18 cellular contexts compared by ENCODE assay signal in genomic region chr17:79243603-79243990, GRCh38.
A peak's percentile ranks its signal among the peaks of the same experiment; 100 is the strongest.
DNase-seq lines count a peak whose midpoint lies in the region; ATAC-seq, FAIRE-seq and TF ChIP-seq lines count a peak whose summit lies in the region.
"Had no signal": no experiment of that assay in that cellular context is flagged by ENCODE, and none has a peak within 500 bp of the region (broad histone marks: within the 10 kb centered on the region; RNA-seq: fewer than 3 reads in every experiment).

No MANE protein-coding gene starts in this region.

- H3K36me3 Mint-ChIP-seq in stimulated activated naive B cell treated with anti-CD40 and anti-IgM and Interleukin-4, amounts not matched to agents 10 μg/mL and 1 μg/mL and 100 μg/mL, for 72 hours, result no peaks in the 10 kb centered on the region
- H3K36me3 Mint-ChIP-seq in CD8-positive, alpha-beta T cell, result no peaks in the 10 kb centered on the region
- H3K36me3 Mint-ChIP-seq: CD4-positive, alpha-beta memory T cell had no signal

- 100% methylated on average over 4 of the region's 4 CpGs; no CpG with 5 or more reads in 1 of the 2 experiments for WGBS in H1 (ENCODE audit: extremely low coverage in 1 of 2, insufficient coverage in 1 of 2, insufficient read length in 1 of 2, insufficient replicate concordance in 2 of 2, low coverage in 1 of 2, low lambda C conversion rate in 2 of 2, missing lambda C conversion rate in 1 of 2), 2 experiments
- WGBS in aorta, 2 donors, result 93 to 97% methylated on average over 4 of the region's 4 CpGs

- intact Hi-C loops in CD8-positive, alpha-beta T cell (cut with DNase I, micrococcal nuclease), result no loop called here
- intact Hi-C loops in aorta (cut with DNase I), result no loop called here

- CTCF ChIA-PET in H1 (lab: Charles Lee; ENCODE audit: partially characterized antibody), result no interaction called here
- CTCF ChIA-PET in CD8-positive, alpha-beta T cell (lab: Charles Lee), result no interaction called here

- H4K20me1 ChIP-seq in H1 (replicated peaks in 1 of 2; ENCODE audit: control insufficient read depth in 1 of 2, insufficient read depth in 2 of 2, low read length in 2 of 2) (no peaks in the 10 kb centered on the region), osteoblast (ENCODE audit: insufficient read depth, low read length) (no peaks in the 10 kb centered on the region)

- no peak overlapping the region for H4K91ac ChIP-seq in H1 (replicated peaks; ENCODE audit: insufficient read length, low read length)

- no peaks in the 10 kb centered on the region for H3K23me2 ChIP-seq in H1 (ENCODE audit: low read depth, low read length)

- H3K4me1 ChIP-seq in H1 (replicated peaks in 1 of 4; ENCODE audit: control insufficient read depth in 3 of 4, insufficient read depth in 4 of 4, low read length in 3 of 4) (peaks cover 0 to 6% (median 0%) of the 10 kb centered on the region in 4 experiments; a peak in 1 of 7 replicates), osteoblast (ENCODE audit: insufficient read depth, low read length) (no peaks in the 10 kb centered on the region), aorta (ENCODE audit: control insufficient read depth in 1 of 2, insufficient read depth in 2 of 2, low read length in 2 of 2) (no peaks in the 10 kb centered on the region)
- H3K4me1 ChIP-seq in effector memory CD4-positive, alpha-beta T cell (ENCODE audit: control insufficient read depth, insufficient read depth, low read length, poor library complexity, severe bottlenecking), result no peaks in the 10 kb centered on the region
- H3K4me1 ChIP-seq in CD8-positive, alpha-beta T cell (ENCODE audit: insufficient read depth, low read length), result no peaks in the 10 kb centered on the region
- H3K4me1 ChIP-seq: Caco-2 had no signal

- H3K9ac ChIP-seq in H1 (replicated peaks in 1 of 4; ENCODE audit: extremely low read depth in 1 of 4, low read depth in 3 of 4, low read length in 3 of 4), result no peak overlapping the region
- H3K9ac ChIP-seq: GM23248 had no signal

- peaks cover 0 to 7% of the 10 kb centered on the region in 2 donors for H3K9me3 Mint-ChIP-seq in stimulated activated naive B cell treated with anti-CD40 and anti-IgM and Interleukin-4, amounts not matched to agents 10 μg/mL and 1 μg/mL and 100 μg/mL, for 72 hours
- H3K9me3 Mint-ChIP-seq in CD8-positive, alpha-beta T cell, result no peaks in the 10 kb centered on the region

- H2BK20ac ChIP-seq in H1 (ENCODE audit: low read length), result no peak overlapping the region

- H3K79me2 ChIP-seq in H1 (ENCODE audit: control insufficient read depth in 1 of 2, insufficient read depth in 2 of 2, low read length in 2 of 2) (no peaks in the 10 kb centered on the region), osteoblast (ENCODE audit: insufficient read depth, low read length) (no peaks in the 10 kb centered on the region)

- no peak overlapping the region for H2BK120ac ChIP-seq in H1 (replicated peaks; ENCODE audit: low read depth, low read length)

- no peak overlapping the region for H3K14ac ChIP-seq in H1 (ENCODE audit: insufficient read length)

- no peak overlapping the region for H3K56ac ChIP-seq in H1 (replicated peaks; ENCODE audit: insufficient read length, low read depth, low read length)

- no peak overlapping the region for H3K23ac ChIP-seq in H1 (ENCODE audit: insufficient read length)

- H3K27ac Mint-ChIP-seq in stimulated activated naive B cell treated with anti-CD40 and anti-IgM and Interleukin-4, amounts not matched to agents 10 μg/mL and 1 μg/mL and 100 μg/mL, for 72 hours, result peak overlapping the region; percentile 37
- no peak overlapping the region for H3K27ac Mint-ChIP-seq in CD8-positive, alpha-beta T cell
- H3K27ac Mint-ChIP-seq: CD4-positive, alpha-beta memory T cell; H9 had no signal

- peaks cover 31 to 44% of the 10 kb centered on the region in 2 donors for H3K27me3 Mint-ChIP-seq in stimulated activated naive B cell treated with anti-CD40 and anti-IgM and Interleukin-4, amounts not matched to agents 10 μg/mL and 1 μg/mL and 100 μg/mL, for 72 hours
- peaks cover 6% of the 10 kb centered on the region for H3K27me3 Mint-ChIP-seq in CD8-positive, alpha-beta T cell (ENCODE audit: low read depth)

- no peak for TF ChIP-seq EP300 in H1 (IDR thresholded peaks at IDR 0.05; ENCODE audit: borderline replicate concordance in 1 of 2, low read depth in 2 of 2, low read length in 2 of 2)

- FAIRE-seq in H1 (lab: Jason Lieb, UNC), result no peak
- FAIRE-seq: GM12878, GM19239 had no signal

- H2AK5ac ChIP-seq in H1 (ENCODE audit: low read depth, low read length), result no peak overlapping the region

- H3K4me3 Mint-ChIP-seq in stimulated activated naive B cell treated with anti-CD40 and anti-IgM and Interleukin-4, amounts not matched to agents 10 μg/mL and 1 μg/mL and 100 μg/mL, for 72 hours, result no peak overlapping the region
- H3K4me3 Mint-ChIP-seq in CD8-positive, alpha-beta T cell, result no peak overlapping the region
- H3K4me3 Mint-ChIP-seq: CD4-positive, alpha-beta memory T cell; H9 had no signal

- H3K4me3 ChIP-seq in H1 (ENCODE audit: extremely low read depth in 1 of 4, insufficient read depth in 2 of 4, low read depth in 3 of 4, low read length in 4 of 4) (no peak overlapping the region), osteoblast (ENCODE audit: insufficient read depth, low read length) (no peak overlapping the region), aorta (ENCODE audit: low read length in 2 of 2) (no peak overlapping the region)
- H3K4me3 ChIP-seq in effector memory CD4-positive, alpha-beta T cell (ENCODE audit: insufficient read depth, low read depth, low read length, poor library complexity, severe bottlenecking), result no peak overlapping the region
- no peak overlapping the region for H3K4me3 ChIP-seq in CD8-positive, alpha-beta T cell (ENCODE audit: low read depth, low read length)
- H3K4me3 ChIP-seq: GM12878, GM23248 had no signal

- H3K36me3 ChIP-seq in H1 (ENCODE audit: control insufficient read depth in 2 of 4, insufficient read depth in 4 of 4, low read length in 3 of 4), result no peaks in the 10 kb centered on the region
- H3K36me3 ChIP-seq in osteoblast (ENCODE audit: insufficient read depth, low read length), result no peaks in the 10 kb centered on the region
- H3K36me3 ChIP-seq in effector memory CD4-positive, alpha-beta T cell (ENCODE audit: control insufficient read depth, insufficient read depth, low read length), result no peaks in the 10 kb centered on the region
- no peaks in the 10 kb centered on the region for H3K36me3 ChIP-seq in CD8-positive, alpha-beta T cell (ENCODE audit: insufficient read depth, low read length)
- H3K36me3 ChIP-seq in aorta (ENCODE audit: control insufficient read depth in 1 of 2, insufficient read depth in 2 of 2, low read length in 1 of 2), result no peaks in the 10 kb centered on the region

- DNase-seq in cerebellar cortex (ENCODE audit: low spot score) (peak; percentile 95), H1 (ENCODE audit: low read depth in 1 of 2, low spot score in 2 of 2) (no peak), osteoblast (ENCODE audit: insufficient read length, low spot score, missing footprints) (peak; percentile 9), aorta (no peak)
- no peak for DNase-seq in stimulated activated naive B cell treated with anti-CD40 and anti-IgM and Interleukin-4, amounts not matched to agents 10 μg/mL and 1 μg/mL and 100 μg/mL, for 72 hours
- no peak for DNase-seq in effector memory CD4-positive, alpha-beta T cell
- no peak for DNase-seq in stimulated activated naive CD8-positive, alpha-beta T cell treated with anti-CD3 and anti-CD28 coated beads, Interleukin-15, Interleukin-2, amounts not matched to agents 100 U/mL and 50 U/mL, for 24 hours
- no peak for DNase-seq in CD8-positive, alpha-beta T cell
- DNase-seq: Caco-2; CD4-positive, alpha-beta memory T cell; DMS153; DND-41; GDM1; GM23248; H9 had no signal

- no peak for TF ChIP-seq CTCF in H1 (IDR thresholded peaks at IDR 0.05; ENCODE audit: control extremely low read depth in 1 of 3, insufficient read depth in 1 of 3, low read depth in 1 of 3, low read length in 3 of 3)
- no peak for TF ChIP-seq CTCF in osteoblast (IDR thresholded peaks at IDR 0.05; ENCODE audit: extremely low read depth, low read depth, low read length)
- TF ChIP-seq CTCF in CD8-positive, alpha-beta T cell (IDR thresholded peaks at IDR 0.05), result no peak

- H3K9me3 ChIP-seq in H1 (ENCODE audit: insufficient read depth in 2 of 2, low read depth in 1 of 2, low read length in 1 of 2) (no peaks in the 10 kb centered on the region), osteoblast (ENCODE audit: low read depth, low read length) (no peaks in the 10 kb centered on the region), aorta (ENCODE audit: control insufficient read depth, low read length) (peaks cover 5% of the 10 kb centered on the region)
- no peaks in the 10 kb centered on the region for H3K9me3 ChIP-seq in effector memory CD4-positive, alpha-beta T cell (ENCODE audit: control insufficient read depth, low read length)
- H3K9me3 ChIP-seq in CD8-positive, alpha-beta T cell (ENCODE audit: low read length), result no peaks in the 10 kb centered on the region
- H3K9me3 ChIP-seq: Caco-2 had no signal

- H3K27ac ChIP-seq in H1 (ENCODE audit: low read depth, low read length), result no peak overlapping the region
- H3K27ac ChIP-seq in osteoblast (ENCODE audit: low read depth, low read length), result no peak overlapping the region
- no peak overlapping the region for H3K27ac ChIP-seq in effector memory CD4-positive, alpha-beta T cell (ENCODE audit: insufficient read depth, low read length, poor library complexity, severe bottlenecking)
- no peak overlapping the region for H3K27ac ChIP-seq in CD8-positive, alpha-beta T cell (ENCODE audit: low read depth, low read length)
- H3K27ac ChIP-seq in aorta (ENCODE audit: low read depth in 1 of 2, low read length in 2 of 2), result no peak overlapping the region
- H3K27ac ChIP-seq: GM23248 had no signal

- no peaks in the 10 kb centered on the region for H3K79me1 ChIP-seq in H1 (ENCODE audit: low read depth, low read length)

- no peak overlapping the region for H3K4me2 ChIP-seq in H1 (ENCODE audit: insufficient read depth in 1 of 2, low read depth in 2 of 2, low read length in 2 of 2)
- H3K4me2 ChIP-seq in osteoblast (ENCODE audit: insufficient read depth, low read length), result no peak overlapping the region

- H3K18ac ChIP-seq in H1 (ENCODE audit: extremely low read depth, low read length), result no peak overlapping the region

- peaks cover 5 to 11% of the 10 kb centered on the region in 2 donors for H3K4me1 Mint-ChIP-seq in stimulated activated naive B cell treated with anti-CD40 and anti-IgM and Interleukin-4, amounts not matched to agents 10 μg/mL and 1 μg/mL and 100 μg/mL, for 72 hours
- no peaks in the 10 kb centered on the region for H3K4me1 Mint-ChIP-seq in CD8-positive, alpha-beta T cell (ENCODE audit: low read depth)
- H3K4me1 Mint-ChIP-seq: CD4-positive, alpha-beta memory T cell had no signal

- H2AFZ ChIP-seq in H1 (ENCODE audit: low read length) (no peak overlapping the region), osteoblast (ENCODE audit: low read length) (no peak overlapping the region)
- H2AFZ ChIP-seq: GM23248 had no signal

- TF ChIP-seq RAD21 in H1 (IDR thresholded peaks at IDR 0.05 in 1 of 2, conservative IDR thresholded peaks at IDR 0.05 in 1 of 2; ENCODE audit: low read depth in 2 of 2, low read length in 2 of 2), result no peak

- H2BK15ac ChIP-seq in H1 (ENCODE audit: low read length), result no peak overlapping the region

- H3K4ac ChIP-seq in H1 (replicated peaks; ENCODE audit: insufficient read length, low read depth, low read length), result peak overlapping the region; percentile 53

- no peak for TF ChIP-seq POLR2A in H1 (IDR thresholded peaks at IDR 0.05; ENCODE audit: control extremely low read depth in 1 of 2, low read depth in 2 of 2, low read length in 2 of 2)

- H3K27me3 ChIP-seq in H1 (replicated peaks in 1 of 4; ENCODE audit: control insufficient read depth in 3 of 4, extremely low read depth in 1 of 4, insufficient read depth in 3 of 4, low read length in 3 of 4) (peaks cover 0 to 2% (median 0%) of the 10 kb centered on the region in 4 experiments; a peak in 1 of 7 replicates), osteoblast (ENCODE audit: insufficient read depth, low read length) (peaks cover 5% of the 10 kb centered on the region), aorta (ENCODE audit: control insufficient read depth in 1 of 2, insufficient read depth in 2 of 2, low read length in 1 of 2) (no peaks in the 10 kb centered on the region)
- H3K27me3 ChIP-seq in effector memory CD4-positive, alpha-beta T cell (replicated peaks; ENCODE audit: control insufficient read depth, insufficient read depth, low read length, poor library complexity, severe bottlenecking), result no peaks in the 10 kb centered on the region
- H3K27me3 ChIP-seq in CD8-positive, alpha-beta T cell (ENCODE audit: insufficient read depth, low read length), result no peaks in the 10 kb centered on the region

- H2BK12ac ChIP-seq in H1 (ENCODE audit: low read depth, low read length), result 0 out of 2 replicates have a peak overlapping the region, but pooled peaks have one; percentile 27

- ATAC-seq in stimulated activated naive B cell treated with anti-CD40 and anti-IgM and Interleukin-4, amounts not matched to agents 10 μg/mL and 1 μg/mL and 100 μg/mL, for 72 hours (replicated peaks), result peak in 1 of 2 donors; percentile 22
- no peak for ATAC-seq in stimulated activated naive CD8-positive, alpha-beta T cell treated with anti-CD3 and anti-CD28 coated beads, Interleukin-15, Interleukin-2, amounts not matched to agents 100 U/mL and 50 U/mL, for 24 hours
- no peak for ATAC-seq in CD8-positive, alpha-beta T cell
- no peak for ATAC-seq in aorta (ENCODE audit: low FRiP score)
- ATAC-seq: HCT116 had no signal

- POLR2A ChIA-PET in H1 (lab: Charles Lee; ENCODE audit: partially characterized antibody), result interaction anchor here (1.5 kb wide), 1 partner anchor 43 kb away, joined by 3 read pairs; no protein-coding TSS in a partner anchor
- POLR2A ChIA-PET in CD8-positive, alpha-beta T cell (lab: Charles Lee), result no interaction called here

- H4K8ac ChIP-seq in H1 (ENCODE audit: extremely low read depth, insufficient read depth, low read length), result no peak overlapping the region

- H4K5ac ChIP-seq in H1 (ENCODE audit: insufficient read length, low read depth, low read length), result no peak overlapping the region

- H2BK5ac ChIP-seq in H1 (ENCODE audit: low read depth, low read length), result no peak overlapping the region

Comparison
In these comparisons a context has a peak if more than half of its experiments do, and no peak if none do; other contexts are left out.
1. DNase-seq: peak in cerebellar cortex (single experiment) and osteoblast (single experiment); none in H1 (0 of 2), stimulated activated naive B cell treated with anti-CD40 and anti-IgM and Interleukin-4, amounts not matched to agents 10 μg/mL and 1 μg/mL and 100 μg/mL, for 72 hours (single experiment), effector memory CD4-positive, alpha-beta T cell (0 of 3), stimulated activated naive CD8-positive, alpha-beta T cell treated with anti-CD3 and anti-CD28 coated beads, Interleukin-15, Interleukin-2, amounts not matched to agents 100 U/mL and 50 U/mL, for 24 hours (single experiment), CD8-positive, alpha-beta T cell (0 of 7) and aorta (0 of 2).